In genomic region chr17:59425085-59425901, GRCh38 we compare ENCODE assay signal across 1 cellular context.
TF ChIP-seq lines count a peak whose summit lies in the region.

No MANE protein-coding gene starts in this region.

TF ChIP-seq in HepG2, 621 proteins besides CTCF, POLR2A, EP300 and RAD21 (continued from another document and continues in another):
- TF ChIP-seq DMTF1 (CRISPR knock-in tag; IDR thresholded peaks at IDR 0.05) (no peak), ZNF274 (CRISPR knock-in tag; IDR thresholded peaks at IDR 0.05) (no peak), ADNP (CRISPR knock-in tag; IDR thresholded peaks at IDR 0.05) (no peak), RARA (CRISPR knock-in tag; IDR thresholded peaks at IDR 0.05) (peak; percentile 39), ZNF510 (CRISPR knock-in tag; IDR thresholded peaks at IDR 0.05; ENCODE audit: low read depth) (no peak), KDM5B (CRISPR knock-in tag; IDR thresholded peaks at IDR 0.05; ENCODE audit: borderline replicate concordance) (peak; percentile 44; the same call in 1 of the 2 replicates), RAD51 (IDR thresholded peaks at IDR 0.05; ENCODE audit: borderline replicate concordance) (no peak), ZNF569 (CRISPR knock-in tag; IDR thresholded peaks at IDR 0.05; ENCODE audit: borderline replicate concordance) (no peak), ZNF101 (CRISPR knock-in tag; IDR thresholded peaks at IDR 0.05; ENCODE audit: borderline replicate concordance, low read depth) (no peak), ZNF841 (CRISPR knock-in tag; IDR thresholded peaks at IDR 0.05; ENCODE audit: borderline replicate concordance) (no peak), MAFK (conservative IDR thresholded peaks at IDR 0.05 in 1 of 2, IDR thresholded peaks at IDR 0.05 in 1 of 2; ENCODE audit: low read length in 2 of 2) (no peak), KLF6 (CRISPR knock-in tag; IDR thresholded peaks at IDR 0.05) (no peak), HDAC1 (CRISPR knock-in tag; IDR thresholded peaks at IDR 0.05) (0 out of 2 replicates have a peak, but pooled peaks have one; percentile 53), ZNF572 (CRISPR knock-in tag; IDR thresholded peaks at IDR 0.05) (0 out of 2 replicates have a peak, but pooled peaks have one; percentile 7), EEA1 (CRISPR knock-in tag; IDR thresholded peaks at IDR 0.05; ENCODE audit: borderline replicate concordance) (no peak), TSC22D2 (CRISPR knock-in tag; IDR thresholded peaks at IDR 0.05; ENCODE audit: borderline replicate concordance) (0 out of 2 replicates have a peak, but pooled peaks have one; percentile 20), ZFP91 (CRISPR knock-in tag; IDR thresholded peaks at IDR 0.05; ENCODE audit: borderline replicate concordance) (0 out of 2 replicates have a peak, but pooled peaks have one; percentile 23), TEF (CRISPR knock-in tag; IDR thresholded peaks at IDR 0.05) (no peak), TRIM24 (CRISPR knock-in tag; IDR thresholded peaks at IDR 0.05) (no peak), SP2 (CRISPR knock-in tag; IDR thresholded peaks at IDR 0.05) (no peak), ZNF20 (CRISPR knock-in tag; IDR thresholded peaks at IDR 0.05) (no peak), GZF1 (CRISPR knock-in tag; IDR thresholded peaks at IDR 0.05) (no peak), MEIS2 (CRISPR knock-in tag; IDR thresholded peaks at IDR 0.05) (no peak), CCDC6 (CRISPR knock-in tag; IDR thresholded peaks at IDR 0.05) (no peak), HNF4G (IDR thresholded peaks at IDR 0.05; ENCODE audit: borderline replicate concordance, low read depth, low read length) (peak; percentile 60; the same call in 1 of the 2 replicates), HNF4G (CRISPR knock-in tag; IDR thresholded peaks at IDR 0.05; ENCODE audit: borderline replicate concordance, low read depth) (no peak), HNRNPH1 (optimal IDR thresholded peaks at IDR 0.05; ENCODE audit: low read depth, low read length) (no peak), ZNF713 (CRISPR knock-in tag; IDR thresholded peaks at IDR 0.05) (no peak), ZNF615 (CRISPR knock-in tag; IDR thresholded peaks at IDR 0.05; ENCODE audit: borderline replicate concordance) (no peak), ZNF646 (CRISPR knock-in tag; IDR thresholded peaks at IDR 0.05) (no peak), ZNF235 (CRISPR knock-in tag; IDR thresholded peaks at IDR 0.05; ENCODE audit: borderline replicate concordance) (no peak), NR2F1 (CRISPR knock-in tag; IDR thresholded peaks at IDR 0.05) (peak in 1 of 2 experiments; percentile 13; a peak in 1 of 4 replicates), NR1H2 (CRISPR knock-in tag; IDR thresholded peaks at IDR 0.05; ENCODE audit: borderline replicate concordance, low read depth) (no peak), JUN (CRISPR knock-in tag; IDR thresholded peaks at IDR 0.05) (no peak), PRMT3 (CRISPR knock-in tag; IDR thresholded peaks at IDR 0.05; ENCODE audit: borderline replicate concordance, low read depth) (no peak), ZNF839 (CRISPR knock-in tag; IDR thresholded peaks at IDR 0.05; ENCODE audit: borderline replicate concordance) (no peak), ZNF335 (CRISPR knock-in tag; IDR thresholded peaks at IDR 0.05) (no peak), SMARCE1 (IDR thresholded peaks at IDR 0.05; ENCODE audit: borderline replicate concordance) (no peak), MXD1 (CRISPR knock-in tag; IDR thresholded peaks at IDR 0.05) (no peak), YEATS2 (CRISPR knock-in tag; IDR thresholded peaks at IDR 0.05; ENCODE audit: borderline replicate concordance) (no peak), ATRX (CRISPR knock-in tag; IDR thresholded peaks at IDR 0.05; ENCODE audit: borderline replicate concordance) (no peak)
- TF ChIP-seq, protein P1, sequence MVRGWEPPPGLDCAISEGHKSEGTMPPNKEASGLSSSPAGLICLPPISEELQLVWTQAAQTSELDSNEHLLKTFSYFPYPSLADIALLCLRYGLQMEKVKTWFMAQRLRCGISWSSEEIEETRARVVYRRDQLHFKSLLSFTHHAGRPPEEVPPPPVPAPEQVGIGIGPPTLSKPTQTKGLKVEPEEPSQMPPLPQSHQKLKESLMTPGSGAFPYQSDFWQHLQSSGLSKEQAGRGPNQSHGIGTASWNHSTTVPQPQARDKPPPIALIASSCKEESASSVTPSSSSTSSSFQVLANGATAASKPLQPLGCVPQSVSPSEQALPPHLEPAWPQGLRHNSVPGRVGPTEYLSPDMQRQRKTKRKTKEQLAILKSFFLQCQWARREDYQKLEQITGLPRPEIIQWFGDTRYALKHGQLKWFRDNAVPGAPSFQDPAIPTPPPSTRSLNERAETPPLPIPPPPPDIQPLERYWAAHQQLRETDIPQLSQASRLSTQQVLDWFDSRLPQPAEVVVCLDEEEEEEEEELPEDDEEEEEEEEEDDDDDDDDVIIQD (CRISPR knock-in tag; IDR thresholded peaks at IDR 0.05; ENCODE audit: low read depth) = no peak
- TF ChIP-seq, protein P2, sequence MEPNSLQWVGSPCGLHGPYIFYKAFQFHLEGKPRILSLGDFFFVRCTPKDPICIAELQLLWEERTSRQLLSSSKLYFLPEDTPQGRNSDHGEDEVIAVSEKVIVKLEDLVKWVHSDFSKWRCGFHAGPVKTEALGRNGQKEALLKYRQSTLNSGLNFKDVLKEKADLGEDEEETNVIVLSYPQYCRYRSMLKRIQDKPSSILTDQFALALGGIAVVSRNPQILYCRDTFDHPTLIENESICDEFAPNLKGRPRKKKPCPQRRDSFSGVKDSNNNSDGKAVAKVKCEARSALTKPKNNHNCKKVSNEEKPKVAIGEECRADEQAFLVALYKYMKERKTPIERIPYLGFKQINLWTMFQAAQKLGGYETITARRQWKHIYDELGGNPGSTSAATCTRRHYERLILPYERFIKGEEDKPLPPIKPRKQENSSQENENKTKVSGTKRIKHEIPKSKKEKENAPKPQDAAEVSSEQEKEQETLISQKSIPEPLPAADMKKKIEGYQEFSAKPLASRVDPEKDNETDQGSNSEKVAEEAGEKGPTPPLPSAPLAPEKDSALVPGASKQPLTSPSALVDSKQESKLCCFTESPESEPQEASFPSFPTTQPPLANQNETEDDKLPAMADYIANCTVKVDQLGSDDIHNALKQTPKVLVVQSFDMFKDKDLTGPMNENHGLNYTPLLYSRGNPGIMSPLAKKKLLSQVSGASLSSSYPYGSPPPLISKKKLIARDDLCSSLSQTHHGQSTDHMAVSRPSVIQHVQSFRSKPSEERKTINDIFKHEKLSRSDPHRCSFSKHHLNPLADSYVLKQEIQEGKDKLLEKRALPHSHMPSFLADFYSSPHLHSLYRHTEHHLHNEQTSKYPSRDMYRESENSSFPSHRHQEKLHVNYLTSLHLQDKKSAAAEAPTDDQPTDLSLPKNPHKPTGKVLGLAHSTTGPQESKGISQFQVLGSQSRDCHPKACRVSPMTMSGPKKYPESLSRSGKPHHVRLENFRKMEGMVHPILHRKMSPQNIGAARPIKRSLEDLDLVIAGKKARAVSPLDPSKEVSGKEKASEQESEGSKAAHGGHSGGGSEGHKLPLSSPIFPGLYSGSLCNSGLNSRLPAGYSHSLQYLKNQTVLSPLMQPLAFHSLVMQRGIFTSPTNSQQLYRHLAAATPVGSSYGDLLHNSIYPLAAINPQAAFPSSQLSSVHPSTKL (CRISPR knock-in tag; IDR thresholded peaks at IDR 0.05) = 0 out of 2 replicates have a peak, but pooled peaks have one; percentile 9
- TF ChIP-seq, protein P3, sequence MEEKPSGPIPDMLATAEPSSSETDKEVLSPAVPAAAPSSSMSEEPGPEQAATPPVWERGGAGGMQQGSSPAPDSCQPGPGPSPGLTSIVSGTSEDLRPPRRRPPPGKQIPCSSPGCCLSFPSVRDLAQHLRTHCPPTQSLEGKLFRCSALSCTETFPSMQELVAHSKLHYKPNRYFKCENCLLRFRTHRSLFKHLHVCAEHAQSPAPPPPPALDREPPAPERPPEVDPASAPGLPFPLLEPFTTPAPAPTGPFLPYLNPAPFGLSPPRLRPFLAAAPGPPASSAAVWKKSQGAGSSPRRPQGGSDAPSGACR (CRISPR knock-in tag; IDR thresholded peaks at IDR 0.05) = 0 out of 2 replicates have a peak, but pooled peaks have one; percentile 51
- TF ChIP-seq, protein P4, sequence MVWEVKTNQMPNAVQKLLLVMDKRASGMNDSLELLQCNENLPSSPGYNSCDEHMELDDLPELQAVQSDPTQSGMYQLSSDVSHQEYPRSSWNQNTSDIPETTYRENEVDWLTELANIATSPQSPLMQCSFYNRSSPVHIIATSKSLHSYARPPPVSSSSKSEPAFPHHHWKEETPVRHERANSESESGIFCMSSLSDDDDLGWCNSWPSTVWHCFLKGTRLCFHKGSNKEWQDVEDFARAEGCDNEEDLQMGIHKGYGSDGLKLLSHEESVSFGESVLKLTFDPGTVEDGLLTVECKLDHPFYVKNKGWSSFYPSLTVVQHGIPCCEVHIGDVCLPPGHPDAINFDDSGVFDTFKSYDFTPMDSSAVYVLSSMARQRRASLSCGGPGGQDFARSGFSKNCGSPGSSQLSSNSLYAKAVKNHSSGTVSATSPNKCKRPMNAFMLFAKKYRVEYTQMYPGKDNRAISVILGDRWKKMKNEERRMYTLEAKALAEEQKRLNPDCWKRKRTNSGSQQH (CRISPR knock-in tag; IDR thresholded peaks at IDR 0.05; ENCODE audit: low read depth) = no peak
